12 cellular contexts compared by ENCODE assay signal in genomic region chr5:157486861-157487260, GRCh38. TPM values are rescaled to one million over a fixed set of nuclear protein-coding genes. Genes with fewer than 3 reads are reported as not detected.
DNase-seq lines count a peak whose midpoint lies in the region; ATAC-seq and TF ChIP-seq lines count a peak whose summit lies in the region.
"Had no signal": no experiment of that assay in that cellular context is flagged by ENCODE, and none has a peak within 500 bp of the region (broad histone marks: within the 10 kb centered on the region; RNA-seq: fewer than 3 reads in every experiment).

No MANE protein-coding gene starts in this region.

- no peak for TF ChIP-seq CTCF in Peyer's patch (IDR thresholded peaks at IDR 0.05)

- 24% methylated on average over 3 of the region's 3 CpGs for WGBS in thymus

- peaks cover 14% of the 10 kb centered on the region for H3K4me1 Mint-ChIP-seq in activated naive CD8-positive, alpha-beta T cell treated with anti-CD3 and anti-CD28 coated beads, Interleukin-2, amount 10 ng/mL, durations not matched to agents 7 days and 5 days
- peaks cover 3% of the 10 kb centered on the region for H3K4me1 Mint-ChIP-seq in activated naive CD8-positive, alpha-beta T cell treated with anti-CD3 and anti-CD28 coated beads for 36 hours

- peak overlapping the region; percentile 1 for H3K4me3 Mint-ChIP-seq in activated naive CD8-positive, alpha-beta T cell treated with anti-CD3 and anti-CD28 coated beads, Interleukin-2, amount 10 ng/mL, durations not matched to agents 7 days and 5 days
- no peak overlapping the region for H3K4me3 Mint-ChIP-seq in activated naive CD8-positive, alpha-beta T cell treated with anti-CD3 and anti-CD28 coated beads for 36 hours

- peak; percentile 32 for ATAC-seq in activated naive CD8-positive, alpha-beta T cell treated with anti-CD3 and anti-CD28 coated beads, Interleukin-2, amount 10 ng/mL, durations not matched to agents 7 days and 5 days (ENCODE audit: low read depth)
- ATAC-seq in GM21825 (IDR thresholded peaks at IDR 0.05; ENCODE audit: unreplicated experiment): peak; percentile 44
- no peak for ATAC-seq in left lobe of liver
- ATAC-seq: Panc1 had no signal

- no peaks in the 10 kb centered on the region for H3K27me3 Mint-ChIP-seq in activated naive CD8-positive, alpha-beta T cell treated with anti-CD3 and anti-CD28 coated beads, Interleukin-2, amount 10 ng/mL, durations not matched to agents 7 days and 5 days
- peaks cover 4% of the 10 kb centered on the region for H3K27me3 Mint-ChIP-seq in activated naive CD8-positive, alpha-beta T cell treated with anti-CD3 and anti-CD28 coated beads for 36 hours

- H3K9me3 ChIP-seq in Peyer's patch: no peaks in the 10 kb centered on the region
- H3K9me3 ChIP-seq in thymus (ENCODE audit: control insufficient read depth): no peaks in the 10 kb centered on the region
- H3K9me3 ChIP-seq: left ventricle myocardium inferior had no signal

- H3K27ac Mint-ChIP-seq in activated naive CD8-positive, alpha-beta T cell treated with anti-CD3 and anti-CD28 coated beads, Interleukin-2, amount 10 ng/mL, durations not matched to agents 7 days and 5 days: peak overlapping the region; percentile 22
- H3K27ac Mint-ChIP-seq in activated naive CD8-positive, alpha-beta T cell treated with anti-CD3 and anti-CD28 coated beads for 36 hours: no peak overlapping the region

- H3K27ac ChIP-seq in Peyer's patch (peak overlapping the region; percentile 25 to 82 (median 44)), thymus (ENCODE audit: low read depth) (peak overlapping the region; percentile 56)
- H3K27ac ChIP-seq: left ventricle myocardium inferior had no signal

- no peaks in the 10 kb centered on the region for H3K27me3 ChIP-seq in Peyer's patch
- H3K27me3 ChIP-seq in thymus (ENCODE audit: control insufficient read depth, insufficient read depth): no peaks in the 10 kb centered on the region

- peaks cover 51% of the 10 kb centered on the region for H3K36me3 Mint-ChIP-seq in activated naive CD8-positive, alpha-beta T cell treated with anti-CD3 and anti-CD28 coated beads, Interleukin-2, amount 10 ng/mL, durations not matched to agents 7 days and 5 days
- H3K36me3 Mint-ChIP-seq in activated naive CD8-positive, alpha-beta T cell treated with anti-CD3 and anti-CD28 coated beads for 36 hours: no peaks in the 10 kb centered on the region

- H3K36me3 ChIP-seq in Peyer's patch: peaks cover 0 to 44% (median 0%) of the 10 kb centered on the region in 3 donors
- H3K36me3 ChIP-seq in thymus (ENCODE audit: control insufficient read depth, insufficient read depth): no peaks in the 10 kb centered on the region

- no peaks in the 10 kb centered on the region for H3K9me3 Mint-ChIP-seq in activated naive CD8-positive, alpha-beta T cell treated with anti-CD3 and anti-CD28 coated beads, Interleukin-2, amount 10 ng/mL, durations not matched to agents 7 days and 5 days
- no peaks in the 10 kb centered on the region for H3K9me3 Mint-ChIP-seq in activated naive CD8-positive, alpha-beta T cell treated with anti-CD3 and anti-CD28 coated beads for 36 hours

- no peak for TF ChIP-seq POLR2A in Peyer's patch (IDR thresholded peaks at IDR 0.05)

- H3K4me1 ChIP-seq in Peyer's patch (peaks cover 0 to 25% (median 5%) of the 10 kb centered on the region in 4 donors), thymus (ENCODE audit: control insufficient read depth, insufficient read depth, low read length) (peaks cover 32% of the 10 kb centered on the region)
- H3K4me1 ChIP-seq: left ventricle myocardium inferior had no signal

- no peak for DNase-seq in activated naive CD8-positive, alpha-beta T cell treated with anti-CD3 and anti-CD28 coated beads, Interleukin-2, amount 10 ng/mL, durations not matched to agents 7 days and 5 days
- no peak for DNase-seq in activated naive CD8-positive, alpha-beta T cell treated with anti-CD3 and anti-CD28 coated beads for 36 hours
- peak in 2 of 3 donors; percentile 58 to 65 for DNase-seq in Peyer's patch
- DNase-seq in NCI-H1694 treated with DMSO at 0.1 percent for 48 hours (lab: John Stamatoyannopoulos, UW): no peak
- no peak for DNase-seq in left lobe of liver (ENCODE audit: low spot score)
- no peak for DNase-seq in activated effector memory CD4-positive, alpha-beta T cell treated with Interleukin-2 at 50 U/mL for 16 hours
- DNase-seq: AML-193, left ventricle myocardium inferior, NCI-H1048 had no signal

- H3K4me3 ChIP-seq in Peyer's patch: no peak overlapping the region
- no peak overlapping the region for H3K4me3 ChIP-seq in thymus (ENCODE audit: low read length)
- H3K4me3 ChIP-seq: left ventricle myocardium inferior had no signal

- POLR2A ChIA-PET in activated naive CD8-positive, alpha-beta T cell treated with anti-CD3 and anti-CD28 coated beads, Interleukin-2, amount 10 ng/mL, durations not matched to agents 7 days and 5 days (lab: Charles Lee): no interaction called here

RNA-seq across cellular contexts. Expression of gene NIPAL4, which starts 26.8 kb away (rescaled TPM):
- total RNA-seq in activated naive CD8-positive, alpha-beta T cell treated with anti-CD3 and anti-CD28 coated beads, Interleukin-2, amount 10 ng/mL, durations not matched to agents 7 days and 5 days: not detected
- under 1 TPM; 0.60 to 0.64 TPM for total RNA-seq in activated naive CD8-positive, alpha-beta T cell treated with anti-CD3 and anti-CD28 coated beads for 36 hours
- total RNA-seq in Peyer's patch (not detected), left lobe of liver (not detected)
- polyA plus RNA-seq in thymus: 6.1 TPM
- total RNA-seq: left ventricle myocardium inferior had no signal

Comparison
In these comparisons a context has a peak if more than half of its experiments do, and no peak if none do; other contexts are left out.
1. DNase-seq: peak in Peyer's patch (2 of 3); none in activated naive CD8-positive, alpha-beta T cell treated with anti-CD3 and anti-CD28 coated beads, Interleukin-2, amount 10 ng/mL, durations not matched to agents 7 days and 5 days (single experiment), activated naive CD8-positive, alpha-beta T cell treated with anti-CD3 and anti-CD28 coated beads for 36 hours (single experiment), NCI-H1694 treated with DMSO at 0.1 percent for 48 hours (single experiment), left lobe of liver (single experiment) and activated effector memory CD4-positive, alpha-beta T cell treated with Interleukin-2 at 50 U/mL for 16 hours (single experiment).